ENCODE assay signal across 8 cellular contexts in genomic region chr2:127293758-127294562, GRCh38. TPM values are rescaled to one million over a fixed set of nuclear protein-coding genes. Genes with fewer than 3 reads are reported as not detected.
DNase-seq lines count a peak whose midpoint lies in the region; ATAC-seq, FAIRE-seq and TF ChIP-seq lines count a peak whose summit lies in the region.

Gene ERCC3 (minus strand): TSS chr2:127294144. CDS start chr2:127294081, 63 bp downstream.

- H3K36me3 Mint-ChIP-seq in WTC11 (peaks cover 28% of the 10 kb centered on the region), immature natural killer cell (peaks cover 4 to 20% (median 9%) of the 10 kb centered on the region in 3 donors)

- H3K27me3 ChIP-seq in bronchial epithelial cell (ENCODE audit: control insufficient read depth, insufficient read depth, low read length): no peaks in the 10 kb centered on the region

- CTCF ChIA-PET in WTC11 (lab: Charles Lee): interaction anchor here (0.6 to 3.8 kb wide), 6 partner anchors 34 to 188 kb away, joined by 3 to 36 read pairs (median 6); no protein-coding TSS in a partner anchor

- FAIRE-seq in bronchial epithelial cell (lab: Jason Lieb, UNC): no peak

- H3K9me3 Mint-ChIP-seq in WTC11: no peaks in the 10 kb centered on the region
- H3K9me3 Mint-ChIP-seq in immature natural killer cell: no peaks in the 10 kb centered on the region

- TF ChIP-seq CTCF in WTC11 (IDR thresholded peaks at IDR 0.05): no peak
- no peak for TF ChIP-seq CTCF in bronchial epithelial cell (IDR thresholded peaks at IDR 0.05; ENCODE audit: insufficient read depth, low read length, severe bottlenecking)

- ATAC-seq in GM18861 (IDR thresholded peaks at IDR 0.05; ENCODE audit: unreplicated experiment) (peak; percentile 98), HG03095 (IDR thresholded peaks at IDR 0.05; ENCODE audit: unreplicated experiment) (peak; percentile 99), WTC11 (peak; percentile 97)

- POLR2A ChIA-PET in WTC11 (lab: Charles Lee): interaction anchor here (1.0 to 1.5 kb wide), 5 partner anchors 19 to 214 kb away, joined by 3 to 5 read pairs (median 4); no protein-coding TSS in a partner anchor

- H3K27ac Mint-ChIP-seq in WTC11 (peak within 1 kb of the TSS; percentile 99), immature natural killer cell (peak within 1 kb of the TSS; percentile 88 to 98 (median 96))

- H3K4me3 Mint-ChIP-seq in WTC11 (peak within 1 kb of the TSS; percentile 98), immature natural killer cell (peak within 1 kb of the TSS; percentile 96 to 100 (median 100))

- H3K27me3 Mint-ChIP-seq in WTC11 (ENCODE audit: low read depth): no peaks in the 10 kb centered on the region
- peaks cover 3 to 11% (median 3%) of the 10 kb centered on the region in 3 donors for H3K27me3 Mint-ChIP-seq in immature natural killer cell (ENCODE audit: low read depth in 3 of 3)

- in situ Hi-C loops in ACHN (cut with HindIII; ENCODE audit: low pct_ligation_motif_present, low pct_unique_long_range_greater_than_20kb, low sequenced_read_pairs): no loop called here

- peaks cover 12% of the 10 kb centered on the region for H3K36me3 ChIP-seq in bronchial epithelial cell (ENCODE audit: control insufficient read depth, insufficient read depth, low read length)

- peak within 1 kb of the TSS; percentile 69 for H3K4me3 ChIP-seq in bronchial epithelial cell (ENCODE audit: low read depth, low read length)

- DNase-seq in ACHN (peak; percentile 89), NCI-H2196 (lab: John Stamatoyannopoulos, UW; ENCODE audit: unreplicated experiment) (peak; percentile 82), WTC11 (ENCODE audit: low spot score) (peak; percentile 81), bronchial epithelial cell (ENCODE audit: low read depth) (peak; percentile 57), immature natural killer cell (peak; percentile 83 to 86 (median 83)), smooth muscle cell of the brain vasculature (ENCODE audit: low read depth, low spot score) (peak; percentile 43)

- H3K4me1 Mint-ChIP-seq in WTC11 (peaks cover 18% of the 10 kb centered on the region), immature natural killer cell (peaks cover 28 to 32% of the 10 kb centered on the region in 2 donors)

TF ChIP-seq in WTC11, 78 proteins besides CTCF, POLR2A, EP300 and RAD21 (continues in another document):
- TF ChIP-seq TEAD1 (CRISPR knock-in tag; IDR thresholded peaks at IDR 0.05) (peak; percentile 81; the same call in 1 of the 2 replicates), CREM (CRISPR knock-in tag; IDR thresholded peaks at IDR 0.05) (no peak), FOXP1 (CRISPR knock-in tag; IDR thresholded peaks at IDR 0.05; ENCODE audit: borderline replicate concordance) (peak; percentile 45; the same call in 1 of the 2 replicates), MAX (CRISPR knock-in tag; IDR thresholded peaks at IDR 0.05) (peak; percentile 79), TEAD4 (CRISPR knock-in tag; IDR thresholded peaks at IDR 0.05) (no peak), ZNF281 (CRISPR knock-in tag; IDR thresholded peaks at IDR 0.05) (peak; percentile 48; the same call in 1 of the 2 replicates), ZNF232 (CRISPR knock-in tag; IDR thresholded peaks at IDR 0.05) (0 out of 2 replicates have a peak, but pooled peaks have one; percentile 17), ZBTB43 (CRISPR knock-in tag; IDR thresholded peaks at IDR 0.05) (peak; percentile 81; the same call in 1 of the 2 replicates), MYBL2 (CRISPR knock-in tag; IDR thresholded peaks at IDR 0.05) (peak; percentile 73; the same call in 1 of the 2 replicates), ZNF416 (CRISPR knock-in tag; IDR thresholded peaks at IDR 0.05) (0 out of 2 replicates have a peak, but pooled peaks have one; percentile 57), USF1 (CRISPR knock-in tag; IDR thresholded peaks at IDR 0.05) (0 out of 2 replicates have a peak, but pooled peaks have one; percentile 11), JAZF1 (CRISPR knock-in tag; IDR thresholded peaks at IDR 0.05) (no peak), HMGXB4 (CRISPR knock-in tag; IDR thresholded peaks at IDR 0.05) (0 out of 2 replicates have a peak, but pooled peaks have one; percentile 36), TCF7 (CRISPR knock-in tag; IDR thresholded peaks at IDR 0.05; ENCODE audit: low read depth) (peak; percentile 80; the same call in 1 of the 2 replicates), ETV6 (CRISPR knock-in tag; IDR thresholded peaks at IDR 0.05) (peak; percentile 85), FOXP4 (CRISPR knock-in tag; IDR thresholded peaks at IDR 0.05) (peak; percentile 46; the same call in 1 of the 2 replicates), GABPB1 (CRISPR knock-in tag; IDR thresholded peaks at IDR 0.05) (peak; percentile 65)

RNA-seq across cellular contexts. Expression of gene ERCC3, which starts in this region (rescaled TPM):
- total RNA-seq in WTC11 (2021) (43.3 to 48.1 TPM (median 43.8 TPM) in 3 replicates), bronchial epithelial cell (27.0 and 32.4 TPM in 2 replicates)
- polyA plus RNA-seq in immature natural killer cell: 10 to 100 TPM; 20.1 to 43.1 (median 21.5) TPM

Comparison
In these comparisons a context has a peak if more than half of its experiments do, and no peak if none do; other contexts are left out.
1. Peak in every context shown above with its lines: DNase-seq, ATAC-seq and H3K4me3 ChIP-seq.